1 cellular context compared by ENCODE assay signal in the genomic region with DNA sequence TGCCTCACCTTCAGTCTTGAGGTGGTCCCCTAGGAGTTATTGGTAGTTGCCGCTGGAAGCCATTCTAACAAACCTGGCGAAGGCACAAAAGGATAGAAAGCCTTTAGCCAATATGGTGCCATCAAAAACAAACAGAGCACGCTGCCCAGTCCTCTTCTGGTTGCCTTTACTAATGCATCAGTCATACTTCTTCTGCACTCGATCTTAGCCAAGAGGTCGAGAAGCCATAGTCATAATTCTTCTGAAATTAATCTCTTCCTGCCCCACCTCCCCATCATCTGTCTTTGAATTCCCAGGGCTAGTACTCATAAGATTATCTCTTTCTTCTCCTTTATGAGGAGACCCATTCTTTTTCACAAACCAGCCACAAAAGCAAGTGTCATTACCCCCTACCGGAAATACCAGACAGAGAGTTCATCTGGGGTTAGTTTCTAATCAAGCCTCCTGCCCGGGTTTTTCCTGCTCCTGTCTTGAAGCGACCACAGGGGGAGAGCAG.
TF ChIP-seq lines count a peak whose summit lies in the region.

No MANE protein-coding gene starts in this region.

TF ChIP-seq in HepG2, 621 proteins besides CTCF, POLR2A, EP300 and RAD21 (continued from another document and continues in another):
- TF ChIP-seq, protein P1, sequence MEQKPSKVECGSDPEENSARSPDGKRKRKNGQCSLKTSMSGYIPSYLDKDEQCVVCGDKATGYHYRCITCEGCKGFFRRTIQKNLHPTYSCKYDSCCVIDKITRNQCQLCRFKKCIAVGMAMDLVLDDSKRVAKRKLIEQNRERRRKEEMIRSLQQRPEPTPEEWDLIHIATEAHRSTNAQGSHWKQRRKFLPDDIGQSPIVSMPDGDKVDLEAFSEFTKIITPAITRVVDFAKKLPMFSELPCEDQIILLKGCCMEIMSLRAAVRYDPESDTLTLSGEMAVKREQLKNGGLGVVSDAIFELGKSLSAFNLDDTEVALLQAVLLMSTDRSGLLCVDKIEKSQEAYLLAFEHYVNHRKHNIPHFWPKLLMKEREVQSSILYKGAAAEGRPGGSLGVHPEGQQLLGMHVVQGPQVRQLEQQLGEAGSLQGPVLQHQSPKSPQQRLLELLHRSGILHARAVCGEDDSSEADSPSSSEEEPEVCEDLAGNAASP (CRISPR knock-in tag; IDR thresholded peaks at IDR 0.05; ENCODE audit: borderline replicate concordance): peak; percentile 97; the same call in 1 of the 2 replicates
- TF ChIP-seq ZNF75D (CRISPR knock-in tag; IDR thresholded peaks at IDR 0.05; ENCODE audit: borderline replicate concordance) (no peak), ZNF878 (CRISPR knock-in tag; IDR thresholded peaks at IDR 0.05) (no peak), ZNF614 (CRISPR knock-in tag; IDR thresholded peaks at IDR 0.05; ENCODE audit: borderline replicate concordance) (no peak), ZSCAN12 (CRISPR knock-in tag; IDR thresholded peaks at IDR 0.05) (no peak), TSC22D2 (CRISPR knock-in tag; IDR thresholded peaks at IDR 0.05; ENCODE audit: borderline replicate concordance) (no peak), ZNF746 (CRISPR knock-in tag; IDR thresholded peaks at IDR 0.05) (no peak), ZNF547 (CRISPR knock-in tag; IDR thresholded peaks at IDR 0.05) (no peak), DNMT1 (CRISPR knock-in tag; IDR thresholded peaks at IDR 0.05) (no peak), ZNF296 (CRISPR knock-in tag; conservative IDR thresholded peaks at IDR 0.05) (no peak), ZNF792 (CRISPR knock-in tag; IDR thresholded peaks at IDR 0.05) (no peak), ZNF446 (CRISPR knock-in tag; IDR thresholded peaks at IDR 0.05) (no peak), REL (CRISPR knock-in tag; conservative IDR thresholded peaks at IDR 0.05) (no peak), POLR2G (IDR thresholded peaks at IDR 0.05; ENCODE audit: low read depth, low read length) (no peak), RFX3 (CRISPR knock-in tag; IDR thresholded peaks at IDR 0.05) (no peak), MTF2 (CRISPR knock-in tag; IDR thresholded peaks at IDR 0.05; ENCODE audit: borderline replicate concordance) (no peak), ZMAT3 (CRISPR knock-in tag; conservative IDR thresholded peaks at IDR 0.05) (no peak), TGIF2 (CRISPR knock-in tag; IDR thresholded peaks at IDR 0.05) (no peak), TEAD3 (CRISPR knock-in tag; optimal IDR thresholded peaks at IDR 0.05; ENCODE audit: borderline replicate concordance) (peak; percentile 56), ZNF567 (CRISPR knock-in tag; IDR thresholded peaks at IDR 0.05; ENCODE audit: borderline replicate concordance) (no peak), ZNF256 (CRISPR knock-in tag; conservative IDR thresholded peaks at IDR 0.05) (no peak), FOXA3 (CRISPR knock-in tag; IDR thresholded peaks at IDR 0.05) (no peak; the same call in 1 of the 2 replicates), CEBPB (IDR thresholded peaks at IDR 0.05; ENCODE audit: borderline replicate concordance, low read depth, low read length) (no peak), KMT2A (CRISPR knock-in tag; IDR thresholded peaks at IDR 0.05) (no peak), ZNF598 (CRISPR knock-in tag; IDR thresholded peaks at IDR 0.05; ENCODE audit: borderline replicate concordance) (no peak), PRPF4 (IDR thresholded peaks at IDR 0.05; ENCODE audit: low read depth, low read length, poor library complexity, severe bottlenecking) (no peak), SOX5 (CRISPR knock-in tag; IDR thresholded peaks at IDR 0.05; ENCODE audit: borderline replicate concordance) (peak; percentile 33; the same call in 1 of the 2 replicates), TARDBP (CRISPR knock-in tag; IDR thresholded peaks at IDR 0.05) (no peak), AGO1 (IDR thresholded peaks at IDR 0.05; ENCODE audit: low read depth, low read length, poor library complexity, severe bottlenecking) (no peak), RFX1 (IDR thresholded peaks at IDR 0.05) (no peak), BRCA1 (CRISPR knock-in tag; IDR thresholded peaks at IDR 0.05) (no peak), ZNF652 (CRISPR knock-in tag; IDR thresholded peaks at IDR 0.05; ENCODE audit: borderline replicate concordance, low read depth) (no peak), TOE1 (CRISPR knock-in tag; IDR thresholded peaks at IDR 0.05) (no peak), SUZ12 (IDR thresholded peaks at IDR 0.05; ENCODE audit: low read depth, low read length) (no peak), KDM5A (IDR thresholded peaks at IDR 0.05; ENCODE audit: borderline replicate concordance, low read length) (no peak), ARNT2 (CRISPR knock-in tag; IDR thresholded peaks at IDR 0.05; ENCODE audit: low read depth) (no peak), SMYD3 (CRISPR knock-in tag; IDR thresholded peaks at IDR 0.05) (no peak), SP4 (CRISPR knock-in tag; IDR thresholded peaks at IDR 0.05) (no peak), ZNF382 (CRISPR knock-in tag; IDR thresholded peaks at IDR 0.05; ENCODE audit: borderline replicate concordance) (no peak)
- TF ChIP-seq, protein P2, sequence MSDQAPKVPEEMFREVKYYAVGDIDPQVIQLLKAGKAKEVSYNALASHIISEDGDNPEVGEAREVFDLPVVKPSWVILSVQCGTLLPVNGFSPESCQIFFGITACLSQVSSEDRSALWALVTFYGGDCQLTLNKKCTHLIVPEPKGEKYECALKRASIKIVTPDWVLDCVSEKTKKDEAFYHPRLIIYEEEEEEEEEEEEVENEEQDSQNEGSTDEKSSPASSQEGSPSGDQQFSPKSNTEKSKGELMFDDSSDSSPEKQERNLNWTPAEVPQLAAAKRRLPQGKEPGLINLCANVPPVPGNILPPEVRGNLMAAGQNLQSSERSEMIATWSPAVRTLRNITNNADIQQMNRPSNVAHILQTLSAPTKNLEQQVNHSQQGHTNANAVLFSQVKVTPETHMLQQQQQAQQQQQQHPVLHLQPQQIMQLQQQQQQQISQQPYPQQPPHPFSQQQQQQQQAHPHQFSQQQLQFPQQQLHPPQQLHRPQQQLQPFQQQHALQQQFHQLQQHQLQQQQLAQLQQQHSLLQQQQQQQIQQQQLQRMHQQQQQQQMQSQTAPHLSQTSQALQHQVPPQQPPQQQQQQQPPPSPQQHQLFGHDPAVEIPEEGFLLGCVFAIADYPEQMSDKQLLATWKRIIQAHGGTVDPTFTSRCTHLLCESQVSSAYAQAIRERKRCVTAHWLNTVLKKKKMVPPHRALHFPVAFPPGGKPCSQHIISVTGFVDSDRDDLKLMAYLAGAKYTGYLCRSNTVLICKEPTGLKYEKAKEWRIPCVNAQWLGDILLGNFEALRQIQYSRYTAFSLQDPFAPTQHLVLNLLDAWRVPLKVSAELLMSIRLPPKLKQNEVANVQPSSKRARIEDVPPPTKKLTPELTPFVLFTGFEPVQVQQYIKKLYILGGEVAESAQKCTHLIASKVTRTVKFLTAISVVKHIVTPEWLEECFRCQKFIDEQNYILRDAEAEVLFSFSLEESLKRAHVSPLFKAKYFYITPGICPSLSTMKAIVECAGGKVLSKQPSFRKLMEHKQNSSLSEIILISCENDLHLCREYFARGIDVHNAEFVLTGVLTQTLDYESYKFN (CRISPR knock-in tag; conservative IDR thresholded peaks at IDR 0.05): peak; percentile 45
- TF ChIP-seq, protein P3, sequence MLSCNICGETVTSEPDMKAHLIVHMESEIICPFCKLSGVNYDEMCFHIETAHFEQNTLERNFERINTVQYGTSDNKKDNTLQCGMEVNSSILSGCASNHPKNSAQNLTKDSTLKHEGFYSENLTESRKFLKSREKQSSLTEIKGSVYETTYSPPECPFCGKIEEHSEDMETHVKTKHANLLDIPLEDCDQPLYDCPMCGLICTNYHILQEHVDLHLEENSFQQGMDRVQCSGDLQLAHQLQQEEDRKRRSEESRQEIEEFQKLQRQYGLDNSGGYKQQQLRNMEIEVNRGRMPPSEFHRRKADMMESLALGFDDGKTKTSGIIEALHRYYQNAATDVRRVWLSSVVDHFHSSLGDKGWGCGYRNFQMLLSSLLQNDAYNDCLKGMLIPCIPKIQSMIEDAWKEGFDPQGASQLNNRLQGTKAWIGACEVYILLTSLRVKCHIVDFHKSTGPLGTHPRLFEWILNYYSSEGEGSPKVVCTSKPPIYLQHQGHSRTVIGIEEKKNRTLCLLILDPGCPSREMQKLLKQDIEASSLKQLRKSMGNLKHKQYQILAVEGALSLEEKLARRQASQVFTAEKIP (CRISPR knock-in tag; IDR thresholded peaks at IDR 0.05; ENCODE audit: borderline replicate concordance): no peak
- TF ChIP-seq, protein P4, sequence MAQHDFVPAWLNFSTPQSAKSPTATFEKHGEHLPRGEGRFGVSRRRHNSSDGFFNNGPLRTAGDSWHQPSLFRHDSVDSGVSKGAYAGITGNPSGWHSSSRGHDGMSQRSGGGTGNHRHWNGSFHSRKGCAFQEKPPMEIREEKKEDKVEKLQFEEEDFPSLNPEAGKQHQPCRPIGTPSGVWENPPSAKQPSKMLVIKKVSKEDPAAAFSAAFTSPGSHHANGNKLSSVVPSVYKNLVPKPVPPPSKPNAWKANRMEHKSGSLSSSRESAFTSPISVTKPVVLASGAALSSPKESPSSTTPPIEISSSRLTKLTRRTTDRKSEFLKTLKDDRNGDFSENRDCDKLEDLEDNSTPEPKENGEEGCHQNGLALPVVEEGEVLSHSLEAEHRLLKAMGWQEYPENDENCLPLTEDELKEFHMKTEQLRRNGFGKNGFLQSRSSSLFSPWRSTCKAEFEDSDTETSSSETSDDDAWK (CRISPR knock-in tag; IDR thresholded peaks at IDR 0.05): no peak
- TF ChIP-seq, protein P5, sequence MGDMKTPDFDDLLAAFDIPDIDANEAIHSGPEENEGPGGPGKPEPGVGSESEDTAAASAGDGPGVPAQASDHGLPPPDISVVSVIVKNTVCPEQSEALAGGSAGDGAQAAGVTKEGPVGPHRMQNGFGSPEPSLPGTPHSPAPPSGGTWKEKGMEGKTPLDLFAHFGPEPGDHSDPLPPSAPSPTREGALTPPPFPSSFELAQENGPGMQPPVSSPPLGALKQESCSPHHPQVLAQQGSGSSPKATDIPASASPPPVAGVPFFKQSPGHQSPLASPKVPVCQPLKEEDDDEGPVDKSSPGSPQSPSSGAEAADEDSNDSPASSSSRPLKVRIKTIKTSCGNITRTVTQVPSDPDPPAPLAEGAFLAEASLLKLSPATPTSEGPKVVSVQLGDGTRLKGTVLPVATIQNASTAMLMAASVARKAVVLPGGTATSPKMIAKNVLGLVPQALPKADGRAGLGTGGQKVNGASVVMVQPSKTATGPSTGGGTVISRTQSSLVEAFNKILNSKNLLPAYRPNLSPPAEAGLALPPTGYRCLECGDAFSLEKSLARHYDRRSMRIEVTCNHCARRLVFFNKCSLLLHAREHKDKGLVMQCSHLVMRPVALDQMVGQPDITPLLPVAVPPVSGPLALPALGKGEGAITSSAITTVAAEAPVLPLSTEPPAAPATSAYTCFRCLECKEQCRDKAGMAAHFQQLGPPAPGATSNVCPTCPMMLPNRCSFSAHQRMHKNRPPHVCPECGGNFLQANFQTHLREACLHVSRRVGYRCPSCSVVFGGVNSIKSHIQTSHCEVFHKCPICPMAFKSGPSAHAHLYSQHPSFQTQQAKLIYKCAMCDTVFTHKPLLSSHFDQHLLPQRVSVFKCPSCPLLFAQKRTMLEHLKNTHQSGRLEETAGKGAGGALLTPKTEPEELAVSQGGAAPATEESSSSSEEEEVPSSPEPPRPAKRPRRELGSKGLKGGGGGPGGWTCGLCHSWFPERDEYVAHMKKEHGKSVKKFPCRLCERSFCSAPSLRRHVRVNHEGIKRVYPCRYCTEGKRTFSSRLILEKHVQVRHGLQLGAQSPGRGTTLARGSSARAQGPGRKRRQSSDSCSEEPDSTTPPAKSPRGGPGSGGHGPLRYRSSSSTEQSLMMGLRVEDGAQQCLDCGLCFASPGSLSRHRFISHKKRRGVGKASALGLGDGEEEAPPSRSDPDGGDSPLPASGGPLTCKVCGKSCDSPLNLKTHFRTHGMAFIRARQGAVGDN (CRISPR knock-in tag; IDR thresholded peaks at IDR 0.05): no peak
- TF ChIP-seq, protein P6, sequence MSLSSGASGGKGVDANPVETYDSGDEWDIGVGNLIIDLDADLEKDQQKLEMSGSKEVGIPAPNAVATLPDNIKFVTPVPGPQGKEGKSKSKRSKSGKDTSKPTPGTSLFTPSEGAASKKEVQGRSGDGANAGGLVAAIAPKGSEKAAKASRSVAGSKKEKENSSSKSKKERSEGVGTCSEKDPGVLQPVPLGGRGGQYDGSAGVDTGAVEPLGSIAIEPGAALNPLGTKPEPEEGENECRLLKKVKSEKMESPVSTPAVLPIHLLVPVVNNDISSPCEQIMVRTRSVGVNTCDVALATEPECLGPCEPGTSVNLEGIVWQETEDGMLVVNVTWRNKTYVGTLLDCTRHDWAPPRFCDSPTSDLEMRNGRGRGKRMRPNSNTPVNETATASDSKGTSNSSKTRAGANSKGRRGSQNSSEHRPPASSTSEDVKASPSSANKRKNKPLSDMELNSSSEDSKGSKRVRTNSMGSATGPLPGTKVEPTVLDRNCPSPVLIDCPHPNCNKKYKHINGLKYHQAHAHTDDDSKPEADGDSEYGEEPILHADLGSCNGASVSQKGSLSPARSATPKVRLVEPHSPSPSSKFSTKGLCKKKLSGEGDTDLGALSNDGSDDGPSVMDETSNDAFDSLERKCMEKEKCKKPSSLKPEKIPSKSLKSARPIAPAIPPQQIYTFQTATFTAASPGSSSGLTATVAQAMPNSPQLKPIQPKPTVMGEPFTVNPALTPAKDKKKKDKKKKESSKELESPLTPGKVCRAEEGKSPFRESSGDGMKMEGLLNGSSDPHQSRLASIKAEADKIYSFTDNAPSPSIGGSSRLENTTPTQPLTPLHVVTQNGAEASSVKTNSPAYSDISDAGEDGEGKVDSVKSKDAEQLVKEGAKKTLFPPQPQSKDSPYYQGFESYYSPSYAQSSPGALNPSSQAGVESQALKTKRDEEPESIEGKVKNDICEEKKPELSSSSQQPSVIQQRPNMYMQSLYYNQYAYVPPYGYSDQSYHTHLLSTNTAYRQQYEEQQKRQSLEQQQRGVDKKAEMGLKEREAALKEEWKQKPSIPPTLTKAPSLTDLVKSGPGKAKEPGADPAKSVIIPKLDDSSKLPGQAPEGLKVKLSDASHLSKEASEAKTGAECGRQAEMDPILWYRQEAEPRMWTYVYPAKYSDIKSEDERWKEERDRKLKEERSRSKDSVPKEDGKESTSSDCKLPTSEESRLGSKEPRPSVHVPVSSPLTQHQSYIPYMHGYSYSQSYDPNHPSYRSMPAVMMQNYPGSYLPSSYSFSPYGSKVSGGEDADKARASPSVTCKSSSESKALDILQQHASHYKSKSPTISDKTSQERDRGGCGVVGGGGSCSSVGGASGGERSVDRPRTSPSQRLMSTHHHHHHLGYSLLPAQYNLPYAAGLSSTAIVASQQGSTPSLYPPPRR (CRISPR knock-in tag; IDR thresholded peaks at IDR 0.05; ENCODE audit: borderline replicate concordance): no peak
- TF ChIP-seq, protein P7, sequence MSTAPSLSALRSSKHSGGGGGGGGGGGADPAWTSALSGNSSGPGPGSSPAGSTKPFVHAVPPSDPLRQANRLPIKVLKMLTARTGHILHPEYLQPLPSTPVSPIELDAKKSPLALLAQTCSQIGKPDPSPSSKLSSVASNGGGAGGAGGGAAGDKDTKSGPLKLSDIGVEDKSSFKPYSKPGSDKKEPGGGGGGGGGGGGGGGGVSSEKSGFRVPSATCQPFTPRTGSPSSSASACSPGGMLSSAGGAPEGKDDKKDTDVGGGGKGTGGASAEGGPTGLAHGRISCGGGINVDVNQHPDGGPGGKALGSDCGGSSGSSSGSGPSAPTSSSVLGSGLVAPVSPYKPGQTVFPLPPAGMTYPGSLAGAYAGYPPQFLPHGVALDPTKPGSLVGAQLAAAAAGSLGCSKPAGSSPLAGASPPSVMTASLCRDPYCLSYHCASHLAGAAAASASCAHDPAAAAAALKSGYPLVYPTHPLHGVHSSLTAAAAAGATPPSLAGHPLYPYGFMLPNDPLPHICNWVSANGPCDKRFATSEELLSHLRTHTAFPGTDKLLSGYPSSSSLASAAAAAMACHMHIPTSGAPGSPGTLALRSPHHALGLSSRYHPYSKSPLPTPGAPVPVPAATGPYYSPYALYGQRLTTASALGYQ (CRISPR knock-in tag; IDR thresholded peaks at IDR 0.05): 0 out of 2 replicates have a peak, but pooled peaks have one; percentile 21
